ENCODE assay signal across 9 cellular contexts in genomic region chr18:74499633-74500032, GRCh38. TPM values are rescaled to one million over a fixed set of nuclear protein-coding genes. Genes with fewer than 3 reads are reported as not detected.
A peak's percentile ranks its signal among the peaks of the same experiment; 100 is the strongest.
DNase-seq lines count a peak whose midpoint lies in the region; ATAC-seq and TF ChIP-seq lines count a peak whose summit lies in the region.
"Had no signal": no experiment of that assay in that cellular context is flagged by ENCODE, and none has a peak within 500 bp of the region (broad histone marks: within the 10 kb centered on the region; RNA-seq: fewer than 3 reads in every experiment).

No MANE protein-coding gene starts in this region.

- in situ Hi-C loops in T47D (cut with HindIII; ENCODE audit: low pct_unique_long_range_greater_than_20kb, low sequenced_read_pairs): no loop called here

- peak; percentile 27 for ATAC-seq in HG03159 (IDR thresholded peaks at IDR 0.05; ENCODE audit: unreplicated experiment)
- ATAC-seq: A549 had no signal

- H3K36me3 ChIP-seq in kidney epithelial cell (ENCODE audit: control insufficient read depth, insufficient read depth, low read length): no peaks in the 10 kb centered on the region

- no peaks in the 10 kb centered on the region for H3K27me3 ChIP-seq in kidney epithelial cell (ENCODE audit: control insufficient read depth, insufficient read depth, low read length)

- TF ChIP-seq CTCF in kidney epithelial cell (IDR thresholded peaks at IDR 0.05; ENCODE audit: insufficient read depth, low read length, poor library complexity, severe bottlenecking): no peak

- DNase-seq in activated gamma-delta T cell treated with Interleukin-2 at 50 U/mL for 16 hours: peak; percentile 24
- DNase-seq in activated gamma-delta T cell (lab: John Stamatoyannopoulos, UW): no peak
- peak; percentile 67 for DNase-seq in SW 1271 (lab: John Stamatoyannopoulos, UW)
- peak; percentile 72 to 90 for DNase-seq in T47D (ENCODE audit: low read depth in 1 of 2, low spot score in 1 of 2)
- no peak for DNase-seq in kidney epithelial cell (ENCODE audit: low read depth)
- DNase-seq in stimulated activated CD4-positive, alpha-beta T cell treated with anti-CD3 and anti-CD28 coated beads, TNF-alpha, amount 100 ng/mL, for 4 hours (ENCODE audit: low read depth in 3 of 3): peak in 2 of 3 experiments; percentile 15 to 34
- DNase-seq in NCI-H2171 treated with DMSO at 0.1 percent for 48 hours (lab: John Stamatoyannopoulos, UW): no peak

- peak overlapping the region; percentile 25 for H3K4me3 ChIP-seq in kidney epithelial cell (ENCODE audit: low read depth, low read length)
- H3K4me3 ChIP-seq: A549 had no signal

RNA-seq across cellular contexts. Expression of gene CNDP2, which starts 3.5 kb away (rescaled TPM):
- total RNA-seq in kidney epithelial cell: 178 and 225 TPM in 2 replicates

RNA-seq across cellular contexts. Expression of gene CNDP1, which starts 34.7 kb away (rescaled TPM):
- total RNA-seq in kidney epithelial cell: not detected in 2 replicates

RNA-seq across cellular contexts. Expression of gene DIPK1C, which starts 42.5 kb away (rescaled TPM):
- not detected in 2 replicates for total RNA-seq in kidney epithelial cell

Comparison
In these comparisons a context has a peak if more than half of its experiments do, and no peak if none do; other contexts are left out.
1. DNase-seq: peak in activated gamma-delta T cell treated with Interleukin-2 at 50 U/mL for 16 hours (single experiment), SW 1271 (2 of 2), T47D (2 of 2) and stimulated activated CD4-positive, alpha-beta T cell treated with anti-CD3 and anti-CD28 coated beads, TNF-alpha, amount 100 ng/mL, for 4 hours (2 of 3); none in activated gamma-delta T cell (single experiment), kidney epithelial cell (single experiment) and NCI-H2171 treated with DMSO at 0.1 percent for 48 hours (single experiment).